Comparison of ENCODE assay signal across 1 cellular context in the genomic region with DNA sequence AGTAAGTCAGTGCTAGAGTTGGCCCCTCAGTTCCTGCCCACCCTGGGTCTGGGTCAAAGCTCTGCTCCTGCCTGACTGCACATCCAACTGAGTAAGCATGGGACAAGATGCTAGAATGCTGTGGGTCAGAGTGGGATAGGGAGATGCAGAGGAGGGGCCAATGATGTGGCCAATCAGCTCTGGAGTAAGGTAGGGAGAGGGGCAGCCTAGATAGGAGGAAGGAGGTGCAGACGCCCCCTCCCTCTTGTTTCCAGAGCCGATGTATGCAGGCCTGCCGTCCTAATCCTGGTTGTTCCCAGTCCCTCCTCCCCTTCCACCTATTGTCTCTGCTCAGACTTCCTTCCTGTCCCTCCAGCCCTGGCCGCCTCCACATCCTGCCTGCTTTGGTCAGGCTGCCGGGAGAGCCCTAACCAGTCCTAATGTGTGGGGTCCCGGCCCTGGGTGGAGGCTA.
TF ChIP-seq lines count a peak whose summit lies in the region.

No MANE protein-coding gene starts in this region.

TF ChIP-seq in IMR-90, 13 proteins besides CTCF, POLR2A, EP300 and RAD21 (continued from another document):
- TF ChIP-seq MXI1 (IDR thresholded peaks at IDR 0.05; ENCODE audit: borderline replicate concordance, low read depth, low read length) (no peak), CHD1 (IDR thresholded peaks at IDR 0.05; ENCODE audit: low read depth, low read length) (no peak)
- TF ChIP-seq, protein P1, sequence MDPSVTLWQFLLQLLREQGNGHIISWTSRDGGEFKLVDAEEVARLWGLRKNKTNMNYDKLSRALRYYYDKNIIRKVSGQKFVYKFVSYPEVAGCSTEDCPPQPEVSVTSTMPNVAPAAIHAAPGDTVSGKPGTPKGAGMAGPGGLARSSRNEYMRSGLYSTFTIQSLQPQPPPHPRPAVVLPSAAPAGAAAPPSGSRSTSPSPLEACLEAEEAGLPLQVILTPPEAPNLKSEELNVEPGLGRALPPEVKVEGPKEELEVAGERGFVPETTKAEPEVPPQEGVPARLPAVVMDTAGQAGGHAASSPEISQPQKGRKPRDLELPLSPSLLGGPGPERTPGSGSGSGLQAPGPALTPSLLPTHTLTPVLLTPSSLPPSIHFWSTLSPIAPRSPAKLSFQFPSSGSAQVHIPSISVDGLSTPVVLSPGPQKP (IDR thresholded peaks at IDR 0.05; ENCODE audit: borderline replicate concordance, low read depth, low read length), result no peak
